Comparison of ENCODE assay signal across 8 cellular contexts in genomic region chr7:143214789-143215679, GRCh38. TPM values are rescaled to one million over a fixed set of nuclear protein-coding genes. Genes with fewer than 3 reads are reported as not detected.
DNase-seq lines count a peak whose midpoint lies in the region; ATAC-seq and TF ChIP-seq lines count a peak whose summit lies in the region.

No MANE protein-coding gene starts in this region.

- H3K27me3 ChIP-seq in lung (ENCODE audit: control insufficient read depth, insufficient read depth) = no peaks in the 10 kb centered on the region

- no peaks in the 10 kb centered on the region for H3K9me3 ChIP-seq in lung (ENCODE audit: control insufficient read depth in 2 of 2, insufficient read depth in 1 of 2, low read length in 1 of 2)

- peak; percentile 86 for ATAC-seq in GM19452 (IDR thresholded peaks at IDR 0.05; ENCODE audit: unreplicated experiment)
- ATAC-seq in HG03469 (IDR thresholded peaks at IDR 0.05; ENCODE audit: unreplicated experiment) = peak; percentile 83
- ATAC-seq in lung (ENCODE audit: insufficient read depth, low FRiP score) = peak; percentile 93

- DNase-seq in COR-L47 (lab: John Stamatoyannopoulos, UW) (peak; percentile 76), NCI-H510A treated with DMSO at 0.1 percent for 48 hours (lab: John Stamatoyannopoulos, UW) (peak; percentile 77), dermis blood vessel endothelial cell (peak; percentile 91), lung (ENCODE audit: low spot score) (peak; percentile 52)
- DNase-seq in activated CD4-positive, alpha-beta T cell treated with anti-CD3 and anti-CD28 coated beads for 1 hour = peak; percentile 38
- DNase-seq in stimulated activated CD8-positive, alpha-beta memory T cell treated with anti-CD3 and anti-CD28 coated beads, Interleukin-2, amount 100 ng/mL, for 1 hour (ENCODE audit: low read depth in 2 of 2) = peak; percentile 14 to 33

- WGBS in lung, 2 donors = 20 to 22% methylated on average over 8 of the region's 8 CpGs

- H3K27ac ChIP-seq in lung (ENCODE audit: low read depth in 1 of 2, low read length in 1 of 2) = no peak overlapping the region

- H3K36me3 ChIP-seq in lung (ENCODE audit: control insufficient read depth in 2 of 2, insufficient read depth in 2 of 2, low read length in 2 of 2) = no peaks in the 10 kb centered on the region

- TF ChIP-seq CTCF in lung (IDR thresholded peaks at IDR 0.05; ENCODE audit: control extremely low read depth, extremely low read depth) = peak; percentile 100

- H3K4me1 ChIP-seq in lung (ENCODE audit: control insufficient read depth in 2 of 2, insufficient read depth in 2 of 2, low read length in 2 of 2) = no peaks in the 10 kb centered on the region

- no peak overlapping the region for H3K4me3 ChIP-seq in lung

RNA-seq across cellular contexts. Expression of gene TAS2R40, which starts 6.8 kb away (rescaled TPM):
- total RNA-seq in dermis blood vessel endothelial cell (not detected in 2 replicates), lung (not detected)
- under 1 TPM in 1 of 2 donors, not detected in 1; 0.07 TPM for polyA plus RNA-seq in lung

RNA-seq across cellular contexts. Expression of gene TAS2R39, which starts 31.8 kb away (rescaled TPM):
- total RNA-seq in dermis blood vessel endothelial cell (not detected in 2 replicates), lung (not detected)
- not detected for polyA plus RNA-seq in lung

RNA-seq across cellular contexts. Expression of gene GSTK1, which starts 48.2 kb away (rescaled TPM):
- total RNA-seq in dermis blood vessel endothelial cell (110 and 112 TPM in 2 replicates), lung (100 to 1,000 TPM; 110 to 130 TPM)
- 100 to 1,000 TPM; 119 TPM for polyA plus RNA-seq in lung

Comparison
In these comparisons a context has a peak if more than half of its experiments do, and no peak if none do; other contexts are left out.
1. DNase-seq: peak in every context shown above with its lines; median percentile 91 in dermis blood vessel endothelial cell; 77 in NCI-H510A treated with DMSO at 0.1 percent for 48 hours; 76 in COR-L47; 52 in lung; 38 in activated CD4-positive, alpha-beta T cell treated with anti-CD3 and anti-CD28 coated beads for 1 hour; 24 in stimulated activated CD8-positive, alpha-beta memory T cell treated with anti-CD3 and anti-CD28 coated beads, Interleukin-2, amount 100 ng/mL, for 1 hour.